In genomic region chrX:147891886-147892285, GRCh38 we compare ENCODE assay signal across 1 cellular context.
TF ChIP-seq lines count a peak whose summit lies in the region.

No MANE protein-coding gene starts in this region.

TF ChIP-seq in endothelial cell of umbilical vein, 7 proteins besides CTCF, POLR2A, EP300 and RAD21:
- TF ChIP-seq FOS (IDR thresholded peaks at IDR 0.05; ENCODE audit: borderline replicate concordance, insufficient read depth, low read length) (no peak), POLR2AphosphoS5 (IDR thresholded peaks at IDR 0.05; ENCODE audit: insufficient read depth, low read depth, low read length) (no peak), EZH2 (IDR thresholded peaks at IDR 0.05; ENCODE audit: borderline replicate concordance, low read depth, low read length, severe bottlenecking) (no peak), MYC (IDR thresholded peaks at IDR 0.05; ENCODE audit: low read depth, low read length) (no peak), JUN (IDR thresholded peaks at IDR 0.05; ENCODE audit: borderline replicate concordance, insufficient read depth, insufficient read length, low read depth) (no peak), MAX (IDR thresholded peaks at IDR 0.05; ENCODE audit: insufficient read depth, insufficient read length) (no peak), GATA2 (IDR thresholded peaks at IDR 0.05; ENCODE audit: insufficient read depth, insufficient read length, low read depth, low read length) (no peak)
